Comparison of ENCODE assay signal across 15 cellular contexts in genomic region chr3:101926594-101927105, GRCh38.
DNase-seq lines count a peak whose midpoint lies in the region; ATAC-seq and TF ChIP-seq lines count a peak whose summit lies in the region.
"Had no signal": no experiment of that assay in that cellular context is flagged by ENCODE, and none has a peak within 500 bp of the region (broad histone marks: within the 10 kb centered on the region; RNA-seq: fewer than 3 reads in every experiment).

No MANE protein-coding gene starts in this region.

- no peaks in the 10 kb centered on the region for H4K20me1 ChIP-seq in OCI-LY3 (ENCODE audit: insufficient read depth, low read length)

- ATAC-seq in HG03025 (IDR thresholded peaks at IDR 0.05; ENCODE audit: low FRiP score, unreplicated experiment) (no peak), HG03439 (IDR thresholded peaks at IDR 0.05; ENCODE audit: unreplicated experiment) (no peak)
- ATAC-seq: gastrocnemius medialis; naive thymus-derived CD4-positive, alpha-beta T cell had no signal

- no peaks in the 10 kb centered on the region for H3K9me3 ChIP-seq in OCI-LY3 (ENCODE audit: insufficient read depth, low read length)
- no peaks in the 10 kb centered on the region for H3K9me3 ChIP-seq in ovary
- H3K9me3 ChIP-seq: gastrocnemius medialis, sigmoid colon had no signal

- no peaks in the 10 kb centered on the region for H3K79me2 ChIP-seq in OCI-LY3 (ENCODE audit: low read length)

- no peak overlapping the region for H2AFZ ChIP-seq in OCI-LY3 (ENCODE audit: low read depth, low read length)

- peak overlapping the region; percentile 73 for H3K4me2 ChIP-seq in OCI-LY3 (ENCODE audit: low read length)

- no peaks in the 10 kb centered on the region for H3K36me3 ChIP-seq in OCI-LY3 (replicated peaks; ENCODE audit: low read depth, low read length)
- no peaks in the 10 kb centered on the region for H3K36me3 ChIP-seq in ovary
- H3K36me3 ChIP-seq: gastrocnemius medialis, sigmoid colon had no signal

- intact Hi-C loops in ovary (cut with DNase I): no loop called here

- DNase-seq in DMS53 treated with DMSO at 0.1 percent for 48 hours (lab: John Stamatoyannopoulos, UW; ENCODE audit: unreplicated experiment) (peak; percentile 13), epithelial cell of prostate (ENCODE audit: low read depth, low spot score) (no peak), Kasumi-1 (lab: John Stamatoyannopoulos, UW) (no peak), ovary (no peak)
- DNase-seq: activated CD4-positive, alpha-beta T cell treated with anti-CD3 and anti-CD28 coated beads for 1 hour; gastrocnemius medialis; HCEC 1CT; naive thymus-derived CD4-positive, alpha-beta T cell; NCI-H187; NK-92 treated with Interleukin-12 subunit alpha and Interleukin-12 subunit beta, amount 100 ng/mL, for 24 hours; sigmoid colon had no signal

- H3K27ac ChIP-seq in 22Rv1 (peak overlapping the region; percentile 67), OCI-LY3 (ENCODE audit: low read length) (peak overlapping the region; percentile 36; the same call in 1 of the 2 replicates), epithelial cell of prostate (peak overlapping the region; percentile 94), ovary (no peak overlapping the region)
- H3K27ac ChIP-seq: gastrocnemius medialis, sigmoid colon had no signal

- peaks cover 48% of the 10 kb centered on the region for H3K4me1 ChIP-seq in OCI-LY3 (ENCODE audit: low read length)
- H3K4me1 ChIP-seq in ovary (ENCODE audit: insufficient read depth): no peaks in the 10 kb centered on the region
- H3K4me1 ChIP-seq: gastrocnemius medialis, sigmoid colon had no signal

- TF ChIP-seq POLR2A in ovary (IDR thresholded peaks at IDR 0.05): no peak

- no peak for TF ChIP-seq EP300 in ovary (IDR thresholded peaks at IDR 0.05)

- TF ChIP-seq CTCF in 22Rv1 (IDR thresholded peaks at IDR 0.05): no peak
- no peak for TF ChIP-seq CTCF in OCI-LY3 (IDR thresholded peaks at IDR 0.05; ENCODE audit: low read depth, low read length)
- no peak for TF ChIP-seq CTCF in ovary (IDR thresholded peaks at IDR 0.05)

- peak overlapping the region; percentile 60 for H3K4me3 ChIP-seq in OCI-LY3 (ENCODE audit: low read length)
- H3K4me3 ChIP-seq in ovary: no peak overlapping the region
- H3K4me3 ChIP-seq: gastrocnemius medialis, sigmoid colon had no signal

- peak overlapping the region; percentile 51 for H3K9ac ChIP-seq in OCI-LY3 (ENCODE audit: low read length)

- no peaks in the 10 kb centered on the region for H3K27me3 ChIP-seq in OCI-LY3 (ENCODE audit: low read depth, low read length)
- no peaks in the 10 kb centered on the region for H3K27me3 ChIP-seq in ovary
- H3K27me3 ChIP-seq: gastrocnemius medialis, sigmoid colon had no signal

- WGBS in ovary, 3 donors: 62 to 68% (median 67%) methylated on average over 7 of the region's 7 CpGs

Comparison
In these comparisons a context has a peak if more than half of its experiments do, and no peak if none do; other contexts are left out.
1. H3K27ac ChIP-seq: peak in 22Rv1 (single experiment), OCI-LY3 (single experiment) and epithelial cell of prostate (single experiment); none in ovary (0 of 2).